7 cellular contexts compared by ENCODE assay signal in genomic region chr13:90492872-90493271, GRCh38.
"Had no signal": no experiment of that assay in that cellular context is flagged by ENCODE, and none has a peak within 500 bp of the region (broad histone marks: within the 10 kb centered on the region; RNA-seq: fewer than 3 reads in every experiment).

No MANE protein-coding gene starts in this region.

- DNase-seq: GDM1, GF-D8 had no signal

- ATAC-seq: GM12878 had no signal

- FAIRE-seq: GM12878, GM12891, GM12892, GM18507, GM19239 had no signal

- H3K4me3 ChIP-seq: GM12878 had no signal
